Comparison of ENCODE assay signal across 2 cellular contexts in genomic region chr5:71752441-71753190, GRCh38.
TF ChIP-seq lines count a peak whose summit lies in the region.

No MANE protein-coding gene starts in this region.

TF ChIP-seq in IMR-90, 13 proteins besides CTCF, POLR2A, EP300 and RAD21:
- TF ChIP-seq CEBPB (IDR thresholded peaks at IDR 0.05; ENCODE audit: low read depth, low read length) = no peak
- no peak for TF ChIP-seq BHLHE40 (IDR thresholded peaks at IDR 0.05; ENCODE audit: low read depth, low read length)
- TF ChIP-seq MAZ (IDR thresholded peaks at IDR 0.05; ENCODE audit: borderline replicate concordance, low read depth, low read length) = no peak
- TF ChIP-seq MAFK (IDR thresholded peaks at IDR 0.05; ENCODE audit: low read depth, low read length) = no peak
- TF ChIP-seq, protein P1, sequence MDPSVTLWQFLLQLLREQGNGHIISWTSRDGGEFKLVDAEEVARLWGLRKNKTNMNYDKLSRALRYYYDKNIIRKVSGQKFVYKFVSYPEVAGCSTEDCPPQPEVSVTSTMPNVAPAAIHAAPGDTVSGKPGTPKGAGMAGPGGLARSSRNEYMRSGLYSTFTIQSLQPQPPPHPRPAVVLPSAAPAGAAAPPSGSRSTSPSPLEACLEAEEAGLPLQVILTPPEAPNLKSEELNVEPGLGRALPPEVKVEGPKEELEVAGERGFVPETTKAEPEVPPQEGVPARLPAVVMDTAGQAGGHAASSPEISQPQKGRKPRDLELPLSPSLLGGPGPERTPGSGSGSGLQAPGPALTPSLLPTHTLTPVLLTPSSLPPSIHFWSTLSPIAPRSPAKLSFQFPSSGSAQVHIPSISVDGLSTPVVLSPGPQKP (IDR thresholded peaks at IDR 0.05; ENCODE audit: borderline replicate concordance, low read depth, low read length) = no peak
- no peak for TF ChIP-seq SMC3 (IDR thresholded peaks at IDR 0.05; ENCODE audit: low read depth, low read length)
- TF ChIP-seq MXI1 (IDR thresholded peaks at IDR 0.05; ENCODE audit: borderline replicate concordance, low read depth, low read length) = no peak
- TF ChIP-seq CHD1 (IDR thresholded peaks at IDR 0.05; ENCODE audit: low read depth, low read length) = no peak
- TF ChIP-seq NFE2L2 (IDR thresholded peaks at IDR 0.05; ENCODE audit: low read depth, low read length) = no peak
- TF ChIP-seq RCOR1 (IDR thresholded peaks at IDR 0.05; ENCODE audit: insufficient replicate concordance, low read length) = no peak
- no peak for TF ChIP-seq USF2 (IDR thresholded peaks at IDR 0.05; ENCODE audit: low read depth, low read length)
- TF ChIP-seq FOS (IDR thresholded peaks at IDR 0.05; ENCODE audit: low read depth, low read length) = no peak

TF ChIP-seq in HepG2, 621 proteins besides CTCF, POLR2A, EP300 and RAD21:
- TF ChIP-seq RARA (CRISPR knock-in tag; IDR thresholded peaks at IDR 0.05) (0 out of 2 replicates have a peak, but pooled peaks have one; percentile 9), NR2C2 (CRISPR knock-in tag; IDR thresholded peaks at IDR 0.05; ENCODE audit: borderline replicate concordance) (peak; percentile 57), MEIS2 (CRISPR knock-in tag; IDR thresholded peaks at IDR 0.05) (no peak), HNF4A (CRISPR knock-in tag; IDR thresholded peaks at IDR 0.05) (0 out of 2 replicates have a peak, but pooled peaks have one; percentile 40), ZNF24 (IDR thresholded peaks at IDR 0.05) (no peak), TFAP4 (IDR thresholded peaks at IDR 0.05; ENCODE audit: borderline replicate concordance, low read depth) (peak; percentile 62; the same call in 1 of the 2 replicates), FOXA3 (CRISPR knock-in tag; IDR thresholded peaks at IDR 0.05) (no peak)
